Comparison of ENCODE assay signal across 2 cellular contexts in the genomic region with DNA sequence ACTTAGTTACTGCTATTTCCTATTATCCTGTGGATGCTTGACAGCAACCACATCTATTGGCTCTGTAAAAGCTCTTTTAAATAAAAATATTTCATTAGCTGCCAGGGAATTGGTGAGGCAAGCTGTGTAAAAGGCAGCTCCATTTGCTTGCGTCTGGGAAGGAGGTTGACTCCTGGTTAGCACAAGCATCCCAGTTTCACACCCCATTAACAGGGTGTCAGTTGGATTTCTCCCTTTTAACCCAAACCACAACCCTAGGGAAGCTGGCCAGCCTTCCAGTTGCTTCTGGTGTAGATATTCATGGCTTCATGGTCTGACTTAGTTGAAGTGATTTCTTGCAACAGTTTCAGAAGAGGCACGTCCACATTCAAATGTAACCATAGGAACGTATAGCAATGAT.
TF ChIP-seq lines count a peak whose summit lies in the region.

No MANE protein-coding gene starts in this region.

TF ChIP-seq in SK-N-SH treated with all-trans-retinoic acid at 6 μM for 48 hours, 23 proteins besides CTCF, POLR2A, EP300 and RAD21:
- TF ChIP-seq, protein P1, sequence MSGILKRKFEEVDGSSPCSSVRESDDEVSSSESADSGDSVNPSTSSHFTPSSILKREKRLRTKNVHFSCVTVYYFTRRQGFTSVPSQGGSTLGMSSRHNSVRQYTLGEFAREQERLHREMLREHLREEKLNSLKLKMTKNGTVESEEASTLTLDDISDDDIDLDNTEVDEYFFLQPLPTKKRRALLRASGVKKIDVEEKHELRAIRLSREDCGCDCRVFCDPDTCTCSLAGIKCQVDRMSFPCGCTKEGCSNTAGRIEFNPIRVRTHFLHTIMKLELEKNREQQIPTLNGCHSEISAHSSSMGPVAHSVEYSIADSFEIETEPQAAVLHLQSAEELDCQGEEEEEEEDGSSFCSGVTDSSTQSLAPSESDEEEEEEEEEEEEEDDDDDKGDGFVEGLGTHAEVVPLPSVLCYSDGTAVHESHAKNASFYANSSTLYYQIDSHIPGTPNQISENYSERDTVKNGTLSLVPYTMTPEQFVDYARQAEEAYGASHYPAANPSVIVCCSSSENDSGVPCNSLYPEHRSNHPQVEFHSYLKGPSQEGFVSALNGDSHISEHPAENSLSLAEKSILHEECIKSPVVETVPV (CRISPR knock-in tag; IDR thresholded peaks at IDR 0.05): no peak
- no peak for TF ChIP-seq BACH2 (CRISPR knock-in tag; IDR thresholded peaks at IDR 0.05; ENCODE audit: borderline replicate concordance)
- no peak for TF ChIP-seq SNAI2 (CRISPR knock-in tag; IDR thresholded peaks at IDR 0.05)

TF ChIP-seq in SK-N-SH, 30 proteins besides CTCF, POLR2A, EP300 and RAD21:
- TF ChIP-seq SMC3 (IDR thresholded peaks at IDR 0.05; ENCODE audit: low read depth, low read length): no peak
- TF ChIP-seq SIN3A (IDR thresholded peaks at IDR 0.05; ENCODE audit: borderline replicate concordance, low read depth, low read length): no peak
